In the genomic region with DNA sequence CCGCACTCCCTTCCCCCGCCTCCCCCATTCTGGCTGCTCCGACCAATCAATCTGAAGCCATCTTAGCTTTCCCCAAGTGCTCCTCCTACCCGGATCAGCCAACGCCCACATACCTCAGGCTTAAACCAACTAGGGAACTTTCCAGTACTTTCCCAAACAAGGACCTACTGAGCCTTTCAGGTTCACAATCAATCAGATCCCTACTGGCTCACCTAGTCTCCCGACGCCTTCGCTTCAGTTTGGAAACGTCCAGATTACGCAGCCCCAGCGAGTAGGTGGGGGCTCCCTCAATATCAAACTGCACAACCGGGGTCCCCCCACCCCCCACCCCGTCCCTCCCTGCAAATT, we compare ENCODE assay signal across 1 cellular context.
TF ChIP-seq lines count a peak whose summit lies in the region.

No MANE protein-coding gene starts in this region.

TF ChIP-seq in HCT116, 20 proteins besides CTCF, POLR2A, EP300 and RAD21 (continued from another document):
- TF ChIP-seq, protein P1, sequence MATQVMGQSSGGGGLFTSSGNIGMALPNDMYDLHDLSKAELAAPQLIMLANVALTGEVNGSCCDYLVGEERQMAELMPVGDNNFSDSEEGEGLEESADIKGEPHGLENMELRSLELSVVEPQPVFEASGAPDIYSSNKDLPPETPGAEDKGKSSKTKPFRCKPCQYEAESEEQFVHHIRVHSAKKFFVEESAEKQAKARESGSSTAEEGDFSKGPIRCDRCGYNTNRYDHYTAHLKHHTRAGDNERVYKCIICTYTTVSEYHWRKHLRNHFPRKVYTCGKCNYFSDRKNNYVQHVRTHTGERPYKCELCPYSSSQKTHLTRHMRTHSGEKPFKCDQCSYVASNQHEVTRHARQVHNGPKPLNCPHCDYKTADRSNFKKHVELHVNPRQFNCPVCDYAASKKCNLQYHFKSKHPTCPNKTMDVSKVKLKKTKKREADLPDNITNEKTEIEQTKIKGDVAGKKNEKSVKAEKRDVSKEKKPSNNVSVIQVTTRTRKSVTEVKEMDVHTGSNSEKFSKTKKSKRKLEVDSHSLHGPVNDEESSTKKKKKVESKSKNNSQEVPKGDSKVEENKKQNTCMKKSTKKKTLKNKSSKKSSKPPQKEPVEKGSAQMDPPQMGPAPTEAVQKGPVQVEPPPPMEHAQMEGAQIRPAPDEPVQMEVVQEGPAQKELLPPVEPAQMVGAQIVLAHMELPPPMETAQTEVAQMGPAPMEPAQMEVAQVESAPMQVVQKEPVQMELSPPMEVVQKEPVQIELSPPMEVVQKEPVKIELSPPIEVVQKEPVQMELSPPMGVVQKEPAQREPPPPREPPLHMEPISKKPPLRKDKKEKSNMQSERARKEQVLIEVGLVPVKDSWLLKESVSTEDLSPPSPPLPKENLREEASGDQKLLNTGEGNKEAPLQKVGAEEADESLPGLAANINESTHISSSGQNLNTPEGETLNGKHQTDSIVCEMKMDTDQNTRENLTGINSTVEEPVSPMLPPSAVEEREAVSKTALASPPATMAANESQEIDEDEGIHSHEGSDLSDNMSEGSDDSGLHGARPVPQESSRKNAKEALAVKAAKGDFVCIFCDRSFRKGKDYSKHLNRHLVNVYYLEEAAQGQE (IDR thresholded peaks at IDR 0.05; ENCODE audit: low read depth): no peak
- TF ChIP-seq EZH2phosphoT487 (IDR thresholded peaks at IDR 0.05; ENCODE audit: borderline replicate concordance) (no peak), TCF7L2 (IDR thresholded peaks at IDR 0.05; ENCODE audit: borderline replicate concordance, extremely low read depth, insufficient read depth, insufficient read length) (no peak), EZH2 (IDR thresholded peaks at IDR 0.05) (no peak), SRF (IDR thresholded peaks at IDR 0.05; ENCODE audit: low read depth) (no peak), SP1 (IDR thresholded peaks at IDR 0.05; ENCODE audit: low read depth) (no peak), FOSL1 (IDR thresholded peaks at IDR 0.05; ENCODE audit: low read depth) (no peak), YY1 (IDR thresholded peaks at IDR 0.05; ENCODE audit: extremely low read depth, insufficient replicate concordance, low read depth, low read length) (peak; percentile 45)
- TF ChIP-seq, protein P2, sequence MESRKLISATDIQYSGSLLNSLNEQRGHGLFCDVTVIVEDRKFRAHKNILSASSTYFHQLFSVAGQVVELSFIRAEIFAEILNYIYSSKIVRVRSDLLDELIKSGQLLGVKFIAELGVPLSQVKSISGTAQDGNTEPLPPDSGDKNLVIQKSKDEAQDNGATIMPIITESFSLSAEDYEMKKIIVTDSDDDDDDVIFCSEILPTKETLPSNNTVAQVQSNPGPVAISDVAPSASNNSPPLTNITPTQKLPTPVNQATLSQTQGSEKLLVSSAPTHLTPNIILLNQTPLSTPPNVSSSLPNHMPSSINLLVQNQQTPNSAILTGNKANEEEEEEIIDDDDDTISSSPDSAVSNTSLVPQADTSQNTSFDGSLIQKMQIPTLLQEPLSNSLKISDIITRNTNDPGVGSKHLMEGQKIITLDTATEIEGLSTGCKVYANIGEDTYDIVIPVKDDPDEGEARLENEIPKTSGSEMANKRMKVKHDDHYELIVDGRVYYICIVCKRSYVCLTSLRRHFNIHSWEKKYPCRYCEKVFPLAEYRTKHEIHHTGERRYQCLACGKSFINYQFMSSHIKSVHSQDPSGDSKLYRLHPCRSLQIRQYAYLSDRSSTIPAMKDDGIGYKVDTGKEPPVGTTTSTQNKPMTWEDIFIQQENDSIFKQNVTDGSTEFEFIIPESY (IDR thresholded peaks at IDR 0.05; ENCODE audit: extremely low read depth, insufficient replicate concordance, low read length): no peak
- TF ChIP-seq, protein P3, sequence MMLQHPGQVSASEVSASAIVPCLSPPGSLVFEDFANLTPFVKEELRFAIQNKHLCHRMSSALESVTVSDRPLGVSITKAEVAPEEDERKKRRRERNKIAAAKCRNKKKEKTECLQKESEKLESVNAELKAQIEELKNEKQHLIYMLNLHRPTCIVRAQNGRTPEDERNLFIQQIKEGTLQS (IDR thresholded peaks at IDR 0.05): no peak
